Comparison of ENCODE assay signal across 12 cellular contexts in genomic region chr11:2791139-2791520, GRCh38.
DNase-seq lines count a peak whose midpoint lies in the region; ATAC-seq and TF ChIP-seq lines count a peak whose summit lies in the region.
"Had no signal": no experiment of that assay in that cellular context is flagged by ENCODE, and none has a peak within 500 bp of the region (broad histone marks: within the 10 kb centered on the region; RNA-seq: fewer than 3 reads in every experiment).

No MANE protein-coding gene starts in this region.

- no peak overlapping the region for H3K4me2 ChIP-seq in PC-9

- POLR2A ChIA-PET in MCF 10A (lab: Yijun Ruan, JAX): no interaction called here
- POLR2A ChIA-PET in naive thymus-derived CD8-positive, alpha-beta T cell (lab: Charles Lee): no interaction called here
- POLR2A ChIA-PET in PC-9 (lab: Charles Lee; ENCODE audit: unreplicated experiment): no interaction called here

- BruUV-seq in MCF 10A (replicated peaks; lab: Mats Ljungman, UMichigan) (no TSS peak), PC-9 (replicated peaks; lab: Mats Ljungman, UMichigan) (no TSS peak)

- no peak overlapping the region for H3K4me3 Mint-ChIP-seq in MCF 10A (ENCODE audit: unreplicated experiment)
- H3K4me3 Mint-ChIP-seq in naive thymus-derived CD8-positive, alpha-beta T cell: peak overlapping the region; percentile 31 to 86 (median 70)

- H2AFZ ChIP-seq in PC-9: no peak overlapping the region

- peak in 1 of 2 donors; percentile 48 for DNase-seq in breast epithelium (ENCODE audit: low spot score in 2 of 2)
- DNase-seq in MCF 10A (ENCODE audit: unreplicated experiment): no peak
- no peak for DNase-seq in effector memory CD4-positive, alpha-beta T cell
- peak in 1 of 10 donors; percentile 42 for DNase-seq in naive thymus-derived CD8-positive, alpha-beta T cell
- DNase-seq in upper lobe of left lung: peak; percentile 70 to 85
- no peak for DNase-seq in PC-9
- DNase-seq: amygdala, MG63, NCI-H510A treated with DMSO at 0.1 percent for 48 hours had no signal

- no peak for TF ChIP-seq EP300 in upper lobe of left lung (IDR thresholded peaks at IDR 0.05)

- no peaks in the 10 kb centered on the region for H3K4me1 ChIP-seq in breast epithelium
- peaks cover 6% of the 10 kb centered on the region for H3K4me1 ChIP-seq in effector memory CD4-positive, alpha-beta T cell (ENCODE audit: control insufficient read depth, insufficient read depth, low read length, poor library complexity, severe bottlenecking)
- peaks cover 8 to 21% (median 14%) of the 10 kb centered on the region in 4 donors for H3K4me1 ChIP-seq in upper lobe of left lung
- H3K4me1 ChIP-seq in PC-9 (replicated peaks; ENCODE audit: insufficient read depth): no peaks in the 10 kb centered on the region
- H3K4me1 ChIP-seq: SJCRH30 had no signal

- no peak for ATAC-seq in naive thymus-derived CD8-positive, alpha-beta T cell
- ATAC-seq in upper lobe of left lung (ENCODE audit: low FRiP score in 2 of 2) (peak; percentile 29 to 58), GM18861 (IDR thresholded peaks at IDR 0.05; ENCODE audit: unreplicated experiment) (no peak), GM18907 (IDR thresholded peaks at IDR 0.05; ENCODE audit: unreplicated experiment) (no peak)

- H3K4me3 ChIP-seq in breast epithelium (peak overlapping the region; percentile 41 to 80 (median 60)), upper lobe of left lung (peak overlapping the region; percentile 41 to 63 (median 56)), PC-9 (no peak overlapping the region)
- peak overlapping the region; percentile 53 for H3K4me3 ChIP-seq in effector memory CD4-positive, alpha-beta T cell (ENCODE audit: insufficient read depth, low read depth, low read length, poor library complexity, severe bottlenecking)
- H3K4me3 ChIP-seq: MG63, SJCRH30 had no signal

- intact Hi-C loops in breast epithelium (cut with DNase I; ENCODE audit: low total_unique reads): no loop called here
- intact Hi-C loops in MCF 10A (cut with micrococcal nuclease): no loop called here
- intact Hi-C loops in PC-9 (cut with micrococcal nuclease; ENCODE audit: unreplicated experiment): no loop called here

- H3K27ac Mint-ChIP-seq in MCF 10A (ENCODE audit: low read depth, unreplicated experiment): no peak overlapping the region
- peak overlapping the region in 6 of 10 donors; percentile 48 to 86 (median 59) for H3K27ac Mint-ChIP-seq in naive thymus-derived CD8-positive, alpha-beta T cell

- no peaks in the 10 kb centered on the region for H3K9me2 ChIP-seq in PC-9 (ENCODE audit: insufficient read depth)

- peaks cover 23% of the 10 kb centered on the region for H3K27me3 Mint-ChIP-seq in MCF 10A (ENCODE audit: insufficient read depth, unreplicated experiment)
- peaks cover 0 to 2% (median 0%) of the 10 kb centered on the region in 5 donors for H3K27me3 Mint-ChIP-seq in naive thymus-derived CD8-positive, alpha-beta T cell

- no peaks in the 10 kb centered on the region for H3K9me3 ChIP-seq in breast epithelium
- H3K9me3 ChIP-seq in effector memory CD4-positive, alpha-beta T cell (ENCODE audit: control insufficient read depth, low read length): no peaks in the 10 kb centered on the region
- no peaks in the 10 kb centered on the region for H3K9me3 ChIP-seq in upper lobe of left lung
- H3K9me3 ChIP-seq in PC-9 (ENCODE audit: insufficient read depth, low read depth): no peaks in the 10 kb centered on the region
- H3K9me3 ChIP-seq: MG63 had no signal

- H3K36me3 ChIP-seq in breast epithelium (no peaks in the 10 kb centered on the region), upper lobe of left lung (no peaks in the 10 kb centered on the region), PC-9 (ENCODE audit: low read depth) (no peaks in the 10 kb centered on the region)
- no peaks in the 10 kb centered on the region for H3K36me3 ChIP-seq in effector memory CD4-positive, alpha-beta T cell (ENCODE audit: control insufficient read depth, insufficient read depth, low read length)
- H3K36me3 ChIP-seq: MG63, SJCRH30 had no signal

- H3K79me2 ChIP-seq in PC-9 (ENCODE audit: low read depth): no peaks in the 10 kb centered on the region

- H3K27me3 ChIP-seq in breast epithelium (no peaks in the 10 kb centered on the region), upper lobe of left lung (no peaks in the 10 kb centered on the region), PC-9 (ENCODE audit: insufficient read depth, low read depth) (peaks cover 6% of the 10 kb centered on the region)
- H3K27me3 ChIP-seq in effector memory CD4-positive, alpha-beta T cell (replicated peaks; ENCODE audit: control insufficient read depth, insufficient read depth, low read length, poor library complexity, severe bottlenecking): no peaks in the 10 kb centered on the region
- H3K27me3 ChIP-seq: MG63, SJCRH30 had no signal

- no peaks in the 10 kb centered on the region for H3K36me3 Mint-ChIP-seq in MCF 10A (ENCODE audit: insufficient read depth, unreplicated experiment)
- peaks cover 3 to 7% (median 4%) of the 10 kb centered on the region in 3 donors for H3K36me3 Mint-ChIP-seq in naive thymus-derived CD8-positive, alpha-beta T cell

- CTCF ChIA-PET in MCF 10A (lab: Yijun Ruan, JAX): no interaction called here
- CTCF ChIA-PET in PC-9 (lab: Charles Lee): no interaction called here

- TF ChIP-seq CTCF in breast epithelium (IDR thresholded peaks at IDR 0.05): no peak
- TF ChIP-seq CTCF in MCF 10A (IDR thresholded peaks at IDR 0.05; ENCODE audit: unreplicated experiment): no peak
- no peak for TF ChIP-seq CTCF in upper lobe of left lung (IDR thresholded peaks at IDR 0.05)
- no peak for TF ChIP-seq CTCF in PC-9 (conservative IDR thresholded peaks at IDR 0.05)

- no peaks in the 10 kb centered on the region for H3K4me1 Mint-ChIP-seq in MCF 10A (ENCODE audit: insufficient read depth, unreplicated experiment)
- H3K4me1 Mint-ChIP-seq in naive thymus-derived CD8-positive, alpha-beta T cell: peaks cover 3 to 12% (median 9%) of the 10 kb centered on the region in 4 donors

- TF ChIP-seq POLR2A in breast epithelium (IDR thresholded peaks at IDR 0.05) (no peak), upper lobe of left lung (IDR thresholded peaks at IDR 0.05) (peak in 1 of 4 donors; percentile 13)

- no peaks in the 10 kb centered on the region for H4K20me1 ChIP-seq in PC-9 (ENCODE audit: insufficient read depth)

- 45 to 57% methylated on average over 19 to 20 of the region's 20 CpGs for WGBS in upper lobe of left lung, 2 donors

- H3K9me3 Mint-ChIP-seq in MCF 10A (ENCODE audit: unreplicated experiment): peaks cover 6% of the 10 kb centered on the region
- H3K9me3 Mint-ChIP-seq in naive thymus-derived CD8-positive, alpha-beta T cell: peaks cover 0 to 5% (median 0%) of the 10 kb centered on the region in 9 donors

- H3K27ac ChIP-seq in breast epithelium (no peak overlapping the region), upper lobe of left lung (peak overlapping the region in 2 of 4 donors; percentile 43 to 79), PC-9 (no peak overlapping the region)
- no peak overlapping the region for H3K27ac ChIP-seq in effector memory CD4-positive, alpha-beta T cell (ENCODE audit: insufficient read depth, low read length, poor library complexity, severe bottlenecking)
- H3K27ac ChIP-seq: SJCRH30 had no signal

- H3F3A ChIP-seq in PC-9 (ENCODE audit: insufficient read depth, low read depth): no peaks in the 10 kb centered on the region

Comparison
In these comparisons a context has a peak if more than half of its experiments do, and no peak if none do; other contexts are left out.
1. DNase-seq: peak in upper lobe of left lung (2 of 2); none in MCF 10A (single experiment), effector memory CD4-positive, alpha-beta T cell (0 of 3) and PC-9 (0 of 2).
2. ATAC-seq: peak in upper lobe of left lung (2 of 2); none in naive thymus-derived CD8-positive, alpha-beta T cell (0 of 2), GM18861 (single experiment) and GM18907 (single experiment).